Comparison of ENCODE assay signal across 8 cellular contexts in genomic region chr22:27801616-27802388, GRCh38. TPM values are rescaled to one million over a fixed set of nuclear protein-coding genes. Genes with fewer than 3 reads are reported as not detected.
A peak's percentile ranks its signal among the peaks of the same experiment; 100 is the strongest.
DNase-seq lines count a peak whose midpoint lies in the region; ATAC-seq and TF ChIP-seq lines count a peak whose summit lies in the region.

MN1 (minus strand) TSS chr22:27801756; CDS start chr22:27800543, 1,213 bp downstream.

- intact Hi-C loops in activated T-helper 2 cell treated with anti-CD3 and anti-CD28 coated beads, Interferon-gamma antibody, Interleukin-2, Interleukin-4, amounts not matched to agents 10 μg/mL and 5 μg/mL and 100 μg/mL, durations not matched to agents 14 hours and 24 hours and 36 hours (cut with micrococcal nuclease), result no loop called here

- H3K9me3 Mint-ChIP-seq in CD8-positive, alpha-beta memory T cell, result peaks cover 0 to 3% (median 0%) of the 10 kb centered on the region in 5 donors
- no peaks in the 10 kb centered on the region for H3K9me3 Mint-ChIP-seq in activated T-helper 2 cell treated with anti-CD3 and anti-CD28 coated beads, Interferon-gamma antibody, Interleukin-2, Interleukin-4, amounts not matched to agents 10 μg/mL and 5 μg/mL and 100 μg/mL, durations not matched to agents 14 hours and 24 hours and 36 hours
- H3K9me3 Mint-ChIP-seq in naive B cell, result no peaks in the 10 kb centered on the region
- H3K9me3 Mint-ChIP-seq in stimulated activated naive CD8-positive, alpha-beta T cell treated with anti-CD3 and anti-CD28 coated beads, Interleukin-15, Interleukin-2, amounts not matched to agents 100 ng/mL and 50 ng/mL, for 24 hours, result no peaks in the 10 kb centered on the region

- H3K27me3 ChIP-seq in CD8-positive, alpha-beta memory T cell (ENCODE audit: insufficient read depth, low read length, poor library complexity, severe bottlenecking), result peaks cover 19% of the 10 kb centered on the region

- CTCF ChIA-PET in CD8-positive, alpha-beta memory T cell (lab: Charles Lee), result no interaction called here

- DNase-seq in CD8-positive, alpha-beta memory T cell, result peak; percentile 23 to 65 (median 38)
- DNase-seq in NCI-H2171 (lab: John Stamatoyannopoulos, UW) (peak; percentile 48), fibroblast of pulmonary artery (ENCODE audit: low read depth) (peak; percentile 58), naive B cell (peak; percentile 29)
- DNase-seq in activated T-helper 2 cell treated with anti-CD3 and anti-CD28 coated beads, Interferon-gamma antibody, Interleukin-2, Interleukin-4, amounts not matched to agents 10 μg/mL and 5 μg/mL and 100 μg/mL, durations not matched to agents 14 hours and 24 hours and 36 hours (ENCODE audit: low spot score), result peak; percentile 13

- H3K4me1 ChIP-seq in CD8-positive, alpha-beta memory T cell (ENCODE audit: insufficient read depth, low read length), result peaks cover 9% of the 10 kb centered on the region

- H3K9me3 ChIP-seq in CD8-positive, alpha-beta memory T cell (ENCODE audit: low read length), result no peaks in the 10 kb centered on the region

- peak within 1 kb of the TSS; percentile 65 for H3K4me3 ChIP-seq in CD8-positive, alpha-beta memory T cell (ENCODE audit: low read length)
- H3K4me3 ChIP-seq in fibroblast of pulmonary artery (replicated peaks; ENCODE audit: low read depth, low read length), result peak within 1 kb of the TSS; percentile 73

- H3K27me3 Mint-ChIP-seq in CD8-positive, alpha-beta memory T cell, result peaks cover 11 to 22% of the 10 kb centered on the region in 2 donors
- peaks cover 32% of the 10 kb centered on the region for H3K27me3 Mint-ChIP-seq in activated T-helper 2 cell treated with anti-CD3 and anti-CD28 coated beads, Interferon-gamma antibody, Interleukin-2, Interleukin-4, amounts not matched to agents 10 μg/mL and 5 μg/mL and 100 μg/mL, durations not matched to agents 14 hours and 24 hours and 36 hours (ENCODE audit: low read depth)
- peaks cover 27 to 45% (median 43%) of the 10 kb centered on the region in 3 donors for H3K27me3 Mint-ChIP-seq in naive B cell
- peaks cover 30% of the 10 kb centered on the region for H3K27me3 Mint-ChIP-seq in stimulated activated naive CD8-positive, alpha-beta T cell treated with anti-CD3 and anti-CD28 coated beads, Interleukin-15, Interleukin-2, amounts not matched to agents 100 ng/mL and 50 ng/mL, for 24 hours

- H3K27ac ChIP-seq in CD8-positive, alpha-beta memory T cell (ENCODE audit: low read depth, low read length), result no peak within 1 kb of the TSS

- H3K4me1 Mint-ChIP-seq in CD8-positive, alpha-beta memory T cell, result peaks cover 17 to 24% (median 21%) of the 10 kb centered on the region in 3 donors
- peaks cover 13% of the 10 kb centered on the region for H3K4me1 Mint-ChIP-seq in activated T-helper 2 cell treated with anti-CD3 and anti-CD28 coated beads, Interferon-gamma antibody, Interleukin-2, Interleukin-4, amounts not matched to agents 10 μg/mL and 5 μg/mL and 100 μg/mL, durations not matched to agents 14 hours and 24 hours and 36 hours (ENCODE audit: low read depth)
- H3K4me1 Mint-ChIP-seq in naive B cell, result peaks cover 13 to 19% (median 16%) of the 10 kb centered on the region in 3 donors
- H3K4me1 Mint-ChIP-seq in stimulated activated naive CD8-positive, alpha-beta T cell treated with anti-CD3 and anti-CD28 coated beads, Interleukin-15, Interleukin-2, amounts not matched to agents 100 ng/mL and 50 ng/mL, for 24 hours (ENCODE audit: low read depth), result peaks cover 16% of the 10 kb centered on the region

- H3K36me3 Mint-ChIP-seq in CD8-positive, alpha-beta memory T cell, result no peaks in the 10 kb centered on the region
- no peaks in the 10 kb centered on the region for H3K36me3 Mint-ChIP-seq in activated T-helper 2 cell treated with anti-CD3 and anti-CD28 coated beads, Interferon-gamma antibody, Interleukin-2, Interleukin-4, amounts not matched to agents 10 μg/mL and 5 μg/mL and 100 μg/mL, durations not matched to agents 14 hours and 24 hours and 36 hours (ENCODE audit: low read depth)
- no peaks in the 10 kb centered on the region for H3K36me3 Mint-ChIP-seq in naive B cell
- no peaks in the 10 kb centered on the region for H3K36me3 Mint-ChIP-seq in stimulated activated naive CD8-positive, alpha-beta T cell treated with anti-CD3 and anti-CD28 coated beads, Interleukin-15, Interleukin-2, amounts not matched to agents 100 ng/mL and 50 ng/mL, for 24 hours (ENCODE audit: low read depth)

- POLR2A ChIA-PET in CD8-positive, alpha-beta memory T cell (lab: Charles Lee), result no interaction called here

- ATAC-seq in naive B cell (ENCODE audit: low read depth in 2 of 2) (peak; percentile 56 to 58), GM21576 (IDR thresholded peaks at IDR 0.05; ENCODE audit: unreplicated experiment) (no peak), HG03469 (IDR thresholded peaks at IDR 0.05; ENCODE audit: unreplicated experiment) (no peak)

- H3K36me3 ChIP-seq in CD8-positive, alpha-beta memory T cell (ENCODE audit: insufficient read depth, low read length), result no peaks in the 10 kb centered on the region

- TF ChIP-seq CTCF in fibroblast of pulmonary artery (IDR thresholded peaks at IDR 0.05; ENCODE audit: low read length, missing control alignments), result no peak

- H3K4me3 Mint-ChIP-seq in CD8-positive, alpha-beta memory T cell, result peak within 1 kb of the TSS; percentile 87 to 95 (median 88)
- peak within 1 kb of the TSS; percentile 65 for H3K4me3 Mint-ChIP-seq in activated T-helper 2 cell treated with anti-CD3 and anti-CD28 coated beads, Interferon-gamma antibody, Interleukin-2, Interleukin-4, amounts not matched to agents 10 μg/mL and 5 μg/mL and 100 μg/mL, durations not matched to agents 14 hours and 24 hours and 36 hours (ENCODE audit: low read depth)
- H3K4me3 Mint-ChIP-seq in naive B cell, result peak within 1 kb of the TSS; percentile 83 to 93 (median 90)
- peak within 1 kb of the TSS; percentile 76 for H3K4me3 Mint-ChIP-seq in stimulated activated naive CD8-positive, alpha-beta T cell treated with anti-CD3 and anti-CD28 coated beads, Interleukin-15, Interleukin-2, amounts not matched to agents 100 ng/mL and 50 ng/mL, for 24 hours

- peak within 1 kb of the TSS in 2 of 8 donors; percentile 43 to 85 for H3K27ac Mint-ChIP-seq in CD8-positive, alpha-beta memory T cell
- H3K27ac Mint-ChIP-seq in activated T-helper 2 cell treated with anti-CD3 and anti-CD28 coated beads, Interferon-gamma antibody, Interleukin-2, Interleukin-4, amounts not matched to agents 10 μg/mL and 5 μg/mL and 100 μg/mL, durations not matched to agents 14 hours and 24 hours and 36 hours, result no peak within 1 kb of the TSS
- no peak within 1 kb of the TSS for H3K27ac Mint-ChIP-seq in naive B cell
- no peak within 1 kb of the TSS for H3K27ac Mint-ChIP-seq in stimulated activated naive CD8-positive, alpha-beta T cell treated with anti-CD3 and anti-CD28 coated beads, Interleukin-15, Interleukin-2, amounts not matched to agents 100 ng/mL and 50 ng/mL, for 24 hours

RNA-seq across cellular contexts. Expression of gene MN1, which starts in this region (rescaled TPM):
- under 1 TPM; 0.04 to 0.13 TPM for total RNA-seq in CD8-positive, alpha-beta memory T cell
- polyA plus RNA-seq in CD8-positive, alpha-beta memory T cell, result not detected
- 0.09 and 0.16 TPM in 2 replicates for total RNA-seq in activated T-helper 2 cell treated with anti-CD3 and anti-CD28 coated beads, Interferon-gamma antibody, Interleukin-2, Interleukin-4, amounts not matched to agents 10 μg/mL and 5 μg/mL and 100 μg/mL, durations not matched to agents 14 hours and 24 hours and 36 hours
- not detected for polyA plus RNA-seq in naive B cell (ENCODE audit: low read depth in 6 of 6)

Comparison
In these comparisons a context has a peak if more than half of its experiments do, and no peak if none do; other contexts are left out.
1. Peak in DNase-seq and H3K4me3 ChIP-seq in CD8-positive, alpha-beta memory T cell; RNA of the gene not detected or under 1 TPM.
2. Peak in DNase-seq in activated T-helper 2 cell treated with anti-CD3 and anti-CD28 coated beads, Interferon-gamma antibody, Interleukin-2, Interleukin-4, amounts not matched to agents 10 μg/mL and 5 μg/mL and 100 μg/mL, durations not matched to agents 14 hours and 24 hours and 36 hours; RNA of the gene not detected or under 1 TPM.
3. Peak in DNase-seq and ATAC-seq in naive B cell; RNA of the gene not detected or under 1 TPM.